In the genomic region with DNA sequence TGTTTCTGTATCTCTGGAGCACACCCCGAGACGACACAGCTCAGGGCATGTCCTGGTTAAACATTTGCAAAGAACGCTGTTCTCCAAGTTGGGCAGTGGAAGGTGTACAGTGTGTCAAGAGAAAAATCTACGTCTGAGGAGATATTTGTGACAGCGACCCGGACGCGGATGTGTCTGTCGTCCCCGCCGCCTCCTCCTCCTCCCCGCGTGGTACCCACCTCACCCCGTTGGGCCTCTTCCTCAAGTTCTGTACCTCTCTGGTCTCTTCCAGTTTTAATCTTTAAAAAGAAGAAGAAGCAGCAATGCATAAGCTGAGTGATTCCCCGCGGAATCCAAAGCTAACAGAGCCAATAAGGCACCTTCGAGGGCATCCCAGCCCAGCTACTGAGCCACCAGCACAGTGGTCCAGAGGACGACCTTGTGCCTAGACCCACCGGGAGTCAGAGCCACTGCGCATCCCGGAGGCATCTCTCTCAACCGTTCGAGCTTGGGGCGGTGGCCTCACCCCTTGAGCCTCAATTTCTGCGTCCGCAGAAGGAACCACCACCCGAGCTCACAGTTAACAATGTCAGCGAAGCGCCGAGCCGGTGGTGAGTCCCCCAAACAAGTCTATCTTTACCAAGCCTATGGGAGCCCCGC, we compare ENCODE assay signal across 8 cellular contexts. TPM values are rescaled to one million over a fixed set of nuclear protein-coding genes. Genes with fewer than 3 reads are reported as not detected.
DNase-seq lines count a peak whose midpoint lies in the region; ATAC-seq and TF ChIP-seq lines count a peak whose summit lies in the region.

No MANE protein-coding gene starts in this region.

- no peaks in the 10 kb centered on the region for H3K27me3 ChIP-seq in CD4-positive, alpha-beta memory T cell (ENCODE audit: insufficient read depth, low read length)
- no peaks in the 10 kb centered on the region for H3K27me3 ChIP-seq in Loucy (ENCODE audit: insufficient read depth, low read length, poor library complexity, severe bottlenecking)

- H3K4me3 ChIP-seq in CD4-positive, alpha-beta memory T cell (ENCODE audit: low read length in 2 of 2), result peak overlapping the region; percentile 50 to 76
- peak overlapping the region; percentile 93 for H3K4me3 ChIP-seq in Loucy (ENCODE audit: low read length, poor library complexity, severe bottlenecking)

- intact Hi-C loops in CD4-positive, alpha-beta memory T cell (cut with micrococcal nuclease), result loop anchor here (1.0 to 5.0 kb wide), 6 partner anchors 10 to 218 kb away; partner anchors contain the start of genes GPR107, TOR1A and TOR1B
- intact Hi-C loops in Right ventricle myocardium superior (cut with DNase I) (no loop called here), sciatic nerve (cut with DNase I) (no loop called here)

- H3K79me2 ChIP-seq in Loucy (ENCODE audit: insufficient read depth, low read length), result peaks cover 62% of the 10 kb centered on the region

- peaks cover 53% of the 10 kb centered on the region for H3K4me1 ChIP-seq in CD4-positive, alpha-beta memory T cell (ENCODE audit: insufficient read depth, low read length)
- peaks cover 23% of the 10 kb centered on the region for H3K4me1 ChIP-seq in Loucy (ENCODE audit: insufficient read depth, low read length, poor library complexity, severe bottlenecking)

- peak overlapping the region; percentile 82 for H3K9ac ChIP-seq in Loucy (ENCODE audit: low read depth, low read length, poor library complexity, severe bottlenecking)

- H3K9me3 Mint-ChIP-seq in CD4-positive, alpha-beta memory T cell, result no peaks in the 10 kb centered on the region

- ATAC-seq in GM21717 (IDR thresholded peaks at IDR 0.05; ENCODE audit: unreplicated experiment) (peak; percentile 9), Right ventricle myocardium superior (ENCODE audit: poor library complexity) (peak; percentile 27), sciatic nerve (peak; percentile 16)

- peak overlapping the region; percentile 96 to 99 (median 98) for H3K4me3 Mint-ChIP-seq in CD4-positive, alpha-beta memory T cell

- CTCF ChIA-PET in CD4-positive, alpha-beta memory T cell (lab: Charles Lee; ENCODE audit: partially characterized antibody), result interaction anchor here (0.9 to 6.2 kb wide), 4 partner anchors 26 to 219 kb away, joined by 3 to 41 read pairs (median 5); no protein-coding TSS in a partner anchor

- no peaks in the 10 kb centered on the region for H3K9me3 ChIP-seq in CD4-positive, alpha-beta memory T cell (ENCODE audit: control insufficient read depth in 1 of 2, low read length in 2 of 2)
- no peaks in the 10 kb centered on the region for H3K9me3 ChIP-seq in Loucy (ENCODE audit: insufficient read depth, low read depth, low read length)

- H3K27ac ChIP-seq in CD4-positive, alpha-beta memory T cell (ENCODE audit: low read depth, low read length), result peak overlapping the region; percentile 92

- H3K4me2 ChIP-seq in Loucy (ENCODE audit: low read depth, low read length, poor library complexity, severe bottlenecking), result peak overlapping the region; percentile 77

- no peaks in the 10 kb centered on the region for H3F3A ChIP-seq in Loucy (ENCODE audit: low read depth)

- peaks cover 22 to 69% of the 10 kb centered on the region in 2 donors for H3K36me3 Mint-ChIP-seq in CD4-positive, alpha-beta memory T cell

- peak overlapping the region; percentile 73 for H2AFZ ChIP-seq in Loucy (ENCODE audit: low read length)

- peaks cover 6% of the 10 kb centered on the region for H4K20me1 ChIP-seq in Loucy (ENCODE audit: insufficient read depth, low read length, poor library complexity, severe bottlenecking)

- TF ChIP-seq CTCF in Loucy (conservative IDR thresholded peaks at IDR 0.05; ENCODE audit: low read length), result no peak

- H3K4me1 Mint-ChIP-seq in CD4-positive, alpha-beta memory T cell, result peaks cover 37 to 62% (median 51%) of the 10 kb centered on the region in 4 donors

- peaks cover 40% of the 10 kb centered on the region for H3K36me3 ChIP-seq in CD4-positive, alpha-beta memory T cell (ENCODE audit: insufficient read depth, low read length)
- H3K36me3 ChIP-seq in Loucy (ENCODE audit: insufficient read depth, low read length), result peaks cover 11% of the 10 kb centered on the region; the same call in 1 of the 2 replicates

- H3K27me3 Mint-ChIP-seq in CD4-positive, alpha-beta memory T cell, result no peaks in the 10 kb centered on the region

- peak overlapping the region; percentile 97 to 99 (median 99) for H3K27ac Mint-ChIP-seq in CD4-positive, alpha-beta memory T cell

- no peaks in the 10 kb centered on the region for H3K9me2 ChIP-seq in Loucy (replicated peaks; ENCODE audit: low read depth, low read length)

- POLR2A ChIA-PET in CD4-positive, alpha-beta memory T cell (lab: Charles Lee; ENCODE audit: partially characterized antibody), result interaction anchor here (0.7 to 10.4 kb wide), 20 partner anchors 10 to 294 kb away, joined by 3 to 221 read pairs (median 6); partner anchors contain the start of genes FNBP1, TOR1A and TOR1B

- DNase-seq in CD4-positive, alpha-beta memory T cell, result peak; percentile 49 to 77 (median 62)
- DNase-seq in activated effector memory CD4-positive, alpha-beta T cell treated with Interleukin-2 at 50 U/mL for 16 hours, result peak; percentile 31
- DNase-seq in Right ventricle myocardium superior (no peak), sciatic nerve (ENCODE audit: low spot score) (no peak), middle frontal gyrus (ENCODE audit: extremely low spot score, low spot score) (no peak), SKM-1 treated with dmso at 0.1 percent for 144 hours (lab: John Stamatoyannopoulos, UW; ENCODE audit: unreplicated experiment) (no peak)

RNA-seq across cellular contexts. Expression of gene C9orf78, which starts 0.5 kb away (rescaled TPM):
- total RNA-seq in CD4-positive, alpha-beta memory T cell, result 10 to 100 TPM; 95.5 to 96.9 TPM
- polyA plus RNA-seq in CD4-positive, alpha-beta memory T cell, result 100 to 1,000 TPM; 204 to 206 TPM
- total RNA-seq in Right ventricle myocardium superior (31.4 TPM), sciatic nerve (38.6 TPM)

RNA-seq across cellular contexts. Expression of gene USP20, which starts 0.7 kb away (rescaled TPM):
- 100 to 1,000 TPM; 123 to 132 TPM for total RNA-seq in CD4-positive, alpha-beta memory T cell
- 10 to 100 TPM; 36.5 to 55.9 TPM for polyA plus RNA-seq in CD4-positive, alpha-beta memory T cell
- total RNA-seq in Right ventricle myocardium superior (10.4 TPM), sciatic nerve (28.7 TPM)

RNA-seq across cellular contexts. Expression of gene TOR1A, which starts 10.7 kb away (rescaled TPM):
- total RNA-seq in CD4-positive, alpha-beta memory T cell, result 10 to 100 TPM; 39.8 to 41.9 TPM
- polyA plus RNA-seq in CD4-positive, alpha-beta memory T cell, result 10 to 100 TPM; 66.3 to 82.5 TPM
- total RNA-seq in Right ventricle myocardium superior (12.0 TPM), sciatic nerve (24.6 TPM)

RNA-seq across cellular contexts. Expression of gene TOR1B, which starts 31.6 kb away (rescaled TPM):
- 10 to 100 TPM; 29.5 to 33.0 TPM for total RNA-seq in CD4-positive, alpha-beta memory T cell
- 10 to 100 TPM; 17.5 to 24.4 TPM for polyA plus RNA-seq in CD4-positive, alpha-beta memory T cell
- 10.0 TPM for total RNA-seq in Right ventricle myocardium superior
- total RNA-seq in sciatic nerve, result 15.7 TPM

Comparison
In these comparisons a context has a peak if more than half of its experiments do, and no peak if none do; other contexts are left out.
1. DNase-seq: peak in CD4-positive, alpha-beta memory T cell (5 of 5) and activated effector memory CD4-positive, alpha-beta T cell treated with Interleukin-2 at 50 U/mL for 16 hours (single experiment); none in Right ventricle myocardium superior (single experiment), sciatic nerve (single experiment), middle frontal gyrus (single experiment) and SKM-1 treated with dmso at 0.1 percent for 144 hours (single experiment).
2. Peak in every context shown above with its lines, with median percentiles within 50 percentile points of each other: ATAC-seq.